In genomic region chr13:95301947-95302386, GRCh38 we compare ENCODE assay signal across 8 cellular contexts. TPM values are rescaled to one million over a fixed set of nuclear protein-coding genes. Genes with fewer than 3 reads are reported as not detected.
DNase-seq lines count a peak whose midpoint lies in the region; ATAC-seq, FAIRE-seq and TF ChIP-seq lines count a peak whose summit lies in the region.

No MANE protein-coding gene starts in this region.

- dilution Hi-C loops in keratinocyte (cut with MboI; ENCODE audit: extremely low pct_ligation_motif_present, low sequenced_read_pairs): no loop called here

- peak overlapping the region; percentile 77 to 93 (median 87) for H3K4me3 Mint-ChIP-seq in IgD-negative memory B cell
- peak overlapping the region; percentile 73 for H3K4me3 Mint-ChIP-seq in activated T-helper 17 cell treated with anti-CD3 and anti-CD28 coated beads, Interleukin-2, amount 50 U/mL, for 72 hours

- no peaks in the 10 kb centered on the region for H3K9me1 ChIP-seq in keratinocyte (ENCODE audit: control insufficient read depth, extremely low read depth, insufficient read depth, low read length)

- H3K4me2 ChIP-seq in keratinocyte (ENCODE audit: control insufficient read depth, extremely low read depth, insufficient read depth, low read depth, low read length): peak overlapping the region; percentile 82

- H3K36me3 ChIP-seq in keratinocyte (ENCODE audit: control insufficient read depth in 2 of 2, extremely low read depth in 1 of 2, insufficient read depth in 2 of 2, low read length in 2 of 2) (peaks cover 0 to 1% of the 10 kb centered on the region in 2 experiments), suprapubic skin (no peaks in the 10 kb centered on the region)

- ATAC-seq in activated T-helper 17 cell treated with anti-CD3 and anti-CD28 coated beads, Interleukin-2, amount 50 U/mL, for 72 hours (replicated peaks): no peak
- ATAC-seq in HG03521 (IDR thresholded peaks at IDR 0.05; ENCODE audit: unreplicated experiment) (no peak), GM21529 (IDR thresholded peaks at IDR 0.05; ENCODE audit: unreplicated experiment) (no peak)

- no peak for TF ChIP-seq POLR2A in suprapubic skin (IDR thresholded peaks at IDR 0.05)

- H3K4me1 ChIP-seq in keratinocyte (ENCODE audit: control insufficient read depth, extremely low read depth, insufficient read depth, low read length): peaks cover 12% of the 10 kb centered on the region
- peaks cover 22% of the 10 kb centered on the region for H3K4me1 ChIP-seq in suprapubic skin

- peaks cover 15 to 24% (median 18%) of the 10 kb centered on the region in 3 donors for H3K4me1 Mint-ChIP-seq in IgD-negative memory B cell
- H3K4me1 Mint-ChIP-seq in activated T-helper 17 cell treated with anti-CD3 and anti-CD28 coated beads, Interleukin-2, amount 50 U/mL, for 72 hours: peaks cover 17% of the 10 kb centered on the region

- WGBS in suprapubic skin: 20% methylated on average over 14 of the region's 14 CpGs

- H3K79me2 ChIP-seq in keratinocyte (ENCODE audit: control insufficient read depth, insufficient read depth, low read length): peaks cover 27% of the 10 kb centered on the region

- H3K4me3 ChIP-seq in keratinocyte (ENCODE audit: control insufficient read depth in 2 of 3, extremely low read depth in 1 of 3, insufficient read depth in 2 of 3, low read depth in 1 of 3, low read length in 3 of 3) (peak overlapping the region; percentile 81 to 86 (median 86)), suprapubic skin (peak overlapping the region; percentile 84)

- peak overlapping the region; percentile 91 for H2AFZ ChIP-seq in keratinocyte (ENCODE audit: control insufficient read depth, low read length)

- TF ChIP-seq CTCF in keratinocyte (optimal IDR thresholded peaks at IDR 0.05 in 1 of 3, IDR thresholded peaks at IDR 0.05 in 1 of 3, conservative IDR thresholded peaks at IDR 0.05 in 1 of 3; ENCODE audit: extremely low read depth in 1 of 3, insufficient read depth in 2 of 3, low read length in 3 of 3) (no peak), suprapubic skin (IDR thresholded peaks at IDR 0.05) (no peak)

- no peaks in the 10 kb centered on the region for H3K9me3 ChIP-seq in keratinocyte (ENCODE audit: control insufficient read depth, low read depth, low read length)
- no peaks in the 10 kb centered on the region for H3K9me3 ChIP-seq in suprapubic skin

- no peak for FAIRE-seq in keratinocyte (lab: Jason Lieb, UNC)

- H3K36me3 Mint-ChIP-seq in IgD-negative memory B cell: no peaks in the 10 kb centered on the region
- H3K36me3 Mint-ChIP-seq in activated T-helper 17 cell treated with anti-CD3 and anti-CD28 coated beads, Interleukin-2, amount 50 U/mL, for 72 hours (ENCODE audit: low read depth): no peaks in the 10 kb centered on the region

- peak overlapping the region; percentile 80 for H3K9ac ChIP-seq in keratinocyte (ENCODE audit: control insufficient read depth, extremely low read depth, insufficient read depth, low read length)

- no peaks in the 10 kb centered on the region for H4K20me1 ChIP-seq in keratinocyte (ENCODE audit: control insufficient read depth, extremely low read depth, insufficient read depth, low read length)

- H3K27me3 ChIP-seq in keratinocyte (ENCODE audit: control insufficient read depth, extremely low read depth, insufficient read depth, low read length) (no peaks in the 10 kb centered on the region), suprapubic skin (no peaks in the 10 kb centered on the region)

- peak overlapping the region; percentile 54 for H3K27ac ChIP-seq in keratinocyte (ENCODE audit: control insufficient read depth, insufficient read depth, low read length)
- no peak overlapping the region for H3K27ac ChIP-seq in suprapubic skin

- peak; percentile 62 for DNase-seq in COR-L47 (lab: John Stamatoyannopoulos, UW)
- no peak for DNase-seq in keratinocyte (ENCODE audit: low read depth, low spot score)
- no peak for DNase-seq in suprapubic skin (ENCODE audit: low spot score in 2 of 2)
- no peak for DNase-seq in SHP77 (lab: John Stamatoyannopoulos, UW)

- TF ChIP-seq EP300 in suprapubic skin (IDR thresholded peaks at IDR 0.05): no peak

- H3K27me3 Mint-ChIP-seq in IgD-negative memory B cell: peaks cover 5% of the 10 kb centered on the region
- no peaks in the 10 kb centered on the region for H3K27me3 Mint-ChIP-seq in activated T-helper 17 cell treated with anti-CD3 and anti-CD28 coated beads, Interleukin-2, amount 50 U/mL, for 72 hours

- peak overlapping the region in 1 of 3 donors; percentile 1 for H3K27ac Mint-ChIP-seq in IgD-negative memory B cell
- no peak overlapping the region for H3K27ac Mint-ChIP-seq in activated T-helper 17 cell treated with anti-CD3 and anti-CD28 coated beads, Interleukin-2, amount 50 U/mL, for 72 hours

- no peaks in the 10 kb centered on the region for H3K9me3 Mint-ChIP-seq in IgD-negative memory B cell
- no peaks in the 10 kb centered on the region for H3K9me3 Mint-ChIP-seq in activated T-helper 17 cell treated with anti-CD3 and anti-CD28 coated beads, Interleukin-2, amount 50 U/mL, for 72 hours

RNA-seq across cellular contexts. Expression of gene ABCC4, which starts 0.7 kb away (rescaled TPM):
- polyA plus RNA-seq in IgD-negative memory B cell (5.6 TPM), keratinocyte (8.8 to 13.8 TPM (median 11.6 TPM) in 3 replicates)
- total RNA-seq in activated T-helper 17 cell treated with anti-CD3 and anti-CD28 coated beads, Interleukin-2, amount 50 U/mL, for 72 hours: 10 to 100 TPM in 1 of 2 donors, 1 to 10 TPM in 1; 6.5 to 14.4 TPM
- 1.9 TPM for polyA plus RNA-seq in keratinocyte (2011; ENCODE audit: low read depth)
- polyA plus RNA-seq in keratinocyte (2011; cell fraction: cytosol; rRNA removed): 4.7 and 8.4 TPM in 2 replicates
- polyA plus RNA-seq in keratinocyte (2011; cell fraction: nucleus; rRNA removed): 14.4 and 17.8 TPM in 2 replicates
- 1.6 and 10.0 TPM in 2 replicates for polyA plus RNA-seq in keratinocyte (2012; ENCODE audit: low replicate concordance)
- polyA minus RNA-seq in keratinocyte: 27.7 to 34.2 TPM (median 29.3 TPM) in 3 replicates
- polyA minus RNA-seq in keratinocyte (2011; cell fraction: cytosol; rRNA and poly(A)+ RNA removed): 14.8 TPM
- 23.8 and 49.2 TPM in 2 replicates for polyA minus RNA-seq in keratinocyte (2011; cell fraction: nucleus; rRNA and poly(A)+ RNA removed)
- 10 to 100 TPM in 2 of 4 donors, 1 to 10 TPM in 2; 5.1 to 51.2 (median 14.6) TPM for total RNA-seq in suprapubic skin
